Comparison of ENCODE assay signal across 1 cellular context in genomic region chr5:72625369-72625768, GRCh38.
TF ChIP-seq lines count a peak whose summit lies in the region.

No MANE protein-coding gene starts in this region.

TF ChIP-seq in SK-N-SH treated with all-trans-retinoic acid at 6 μM for 48 hours, 23 proteins besides CTCF, POLR2A, EP300 and RAD21 (continued from another document):
- TF ChIP-seq CSRNP3 (CRISPR knock-in tag; IDR thresholded peaks at IDR 0.05) (no peak), ZNF8 (CRISPR knock-in tag; IDR thresholded peaks at IDR 0.05) (no peak), RARB (CRISPR knock-in tag; IDR thresholded peaks at IDR 0.05) (no peak), ZNF565 (CRISPR knock-in tag; conservative IDR thresholded peaks at IDR 0.05; ENCODE audit: low read depth) (no peak), CSDC2 (CRISPR knock-in tag; IDR thresholded peaks at IDR 0.05) (no peak), ZFP30 (CRISPR knock-in tag; IDR thresholded peaks at IDR 0.05) (no peak), ZC3H10 (CRISPR knock-in tag; IDR thresholded peaks at IDR 0.05) (no peak), ARNTL (CRISPR knock-in tag; IDR thresholded peaks at IDR 0.05; ENCODE audit: borderline replicate concordance, low read depth) (no peak)
